8 cellular contexts compared by ENCODE assay signal in the genomic region with DNA sequence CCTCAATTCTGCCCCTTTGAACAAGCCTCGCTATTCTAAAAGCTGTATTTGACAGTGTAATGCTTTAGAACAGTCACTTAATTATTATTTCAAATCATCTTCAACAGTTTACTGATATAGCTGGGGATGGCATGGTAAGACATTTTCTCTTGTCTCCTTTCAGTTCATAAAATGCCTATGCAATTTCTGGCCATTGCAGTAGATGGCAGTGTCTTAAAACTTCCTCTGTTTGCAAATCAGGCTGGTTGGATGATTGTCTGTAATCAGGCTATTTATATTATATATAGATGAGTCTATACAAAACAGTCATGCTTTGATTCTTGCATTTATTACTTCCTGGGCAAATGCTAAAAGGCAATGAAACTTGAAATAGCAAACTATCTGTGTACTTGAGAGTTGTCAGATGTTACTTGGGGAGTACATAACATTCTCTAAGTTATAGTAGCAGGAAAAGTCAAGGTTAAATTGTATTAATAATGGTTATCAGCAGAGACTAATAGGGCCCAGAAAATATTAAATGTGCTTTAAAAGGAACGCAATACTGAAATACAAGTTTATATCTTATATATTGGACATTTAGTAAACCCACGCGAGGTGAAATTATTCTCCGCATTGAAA. TPM values are rescaled to one million over a fixed set of nuclear protein-coding genes. Genes with fewer than 3 reads are reported as not detected.
DNase-seq lines count a peak whose midpoint lies in the region; ATAC-seq and TF ChIP-seq lines count a peak whose summit lies in the region.

No MANE protein-coding gene starts in this region.

- WGBS in testis, 2 donors = 88% methylated on average over 5 of the region's 5 CpGs
- 83 to 86% methylated on average over 5 of the region's 5 CpGs for WGBS in gastroesophageal sphincter (ENCODE audit: low coverage in 1 of 2), 2 donors

- no peaks in the 10 kb centered on the region for H3K4me1 ChIP-seq in testis
- no peaks in the 10 kb centered on the region for H3K4me1 ChIP-seq in gastroesophageal sphincter

- H3K4me3 ChIP-seq in testis (no peak overlapping the region), gastroesophageal sphincter (no peak overlapping the region)

- H3K9me3 ChIP-seq in testis (no peaks in the 10 kb centered on the region), gastroesophageal sphincter (peaks cover 0 to 26% (median 0%) of the 10 kb centered on the region in 3 donors)

- no peaks in the 10 kb centered on the region for H3K36me3 ChIP-seq in testis (ENCODE audit: low read depth, missing control alignments)
- H3K36me3 ChIP-seq in gastroesophageal sphincter = no peaks in the 10 kb centered on the region

- TF ChIP-seq CTCF in testis (IDR thresholded peaks at IDR 0.05) (peak in 1 of 3 experiments; percentile 48), gastroesophageal sphincter (IDR thresholded peaks at IDR 0.05) (peak in 1 of 4 experiments; percentile 30)

- TF ChIP-seq EP300 in gastroesophageal sphincter (IDR thresholded peaks at IDR 0.05) = no peak

- TF ChIP-seq POLR2A in testis (IDR thresholded peaks at IDR 0.05) (no peak), gastroesophageal sphincter (IDR thresholded peaks at IDR 0.05) (no peak)

- ATAC-seq in GM18868 (IDR thresholded peaks at IDR 0.05; ENCODE audit: unreplicated experiment) = peak; percentile 66
- no peak for ATAC-seq in GM21360 (IDR thresholded peaks at IDR 0.05; ENCODE audit: unreplicated experiment)
- ATAC-seq in gastroesophageal sphincter = no peak

- DNase-seq in AG20443 (ENCODE audit: low spot score) = peak; percentile 31
- peak; percentile 27 for DNase-seq in NCI-H2029 treated with DMSO at 0.1 percent for 48 hours (lab: John Stamatoyannopoulos, UW)
- peak; percentile 48 for DNase-seq in astrocyte of the hippocampus (ENCODE audit: low read depth, low spot score)
- DNase-seq in lung microvascular endothelial cell (ENCODE audit: low read depth in 2 of 2) = peak; percentile 58 to 59
- no peak for DNase-seq in testis

- intact Hi-C loops in testis (cut with DNase I; ENCODE audit: low total_unique reads) = no loop called here

- H3K27ac ChIP-seq in testis = no peak overlapping the region
- H3K27ac ChIP-seq in gastroesophageal sphincter = no peak overlapping the region

- no peaks in the 10 kb centered on the region for H3K27me3 ChIP-seq in testis
- H3K27me3 ChIP-seq in gastroesophageal sphincter = no peaks in the 10 kb centered on the region

RNA-seq across cellular contexts. Expression of gene LHFPL3, which starts 55.5 kb away (rescaled TPM):
- not detected in 2 replicates for total RNA-seq in lung microvascular endothelial cell
- total RNA-seq in testis = under 1 TPM; 0.19 to 0.47 TPM
- 0.17 TPM for polyA plus RNA-seq in testis (ENCODE audit: insufficient read depth, low read depth, low replicate concordance)
- not detected for total RNA-seq in gastroesophageal sphincter
